In genomic region chr10:98450618-98451017, GRCh38 we compare ENCODE assay signal across 17 cellular contexts. TPM values are rescaled to one million over a fixed set of nuclear protein-coding genes. Genes with fewer than 3 reads are reported as not detected.
A peak's percentile ranks its signal among the peaks of the same experiment; 100 is the strongest.
DNase-seq lines count a peak whose midpoint lies in the region; ATAC-seq, FAIRE-seq and TF ChIP-seq lines count a peak whose summit lies in the region.
"Had no signal": no experiment of that assay in that cellular context is flagged by ENCODE, and none has a peak within 500 bp of the region (broad histone marks: within the 10 kb centered on the region; RNA-seq: fewer than 3 reads in every experiment).

No MANE protein-coding gene starts in this region.

- H3K4me3 ChIP-seq in small intestine (ENCODE audit: low read depth in 1 of 2, low read length in 2 of 2): no peak overlapping the region
- H3K4me3 ChIP-seq: GM23248 had no signal

- peak overlapping the region; percentile 16 for H3K27ac Mint-ChIP-seq in activated T-helper 17 cell treated with anti-CD3 and anti-CD28 coated beads, Interleukin-2, amount 50 U/mL, for 72 hours
- H3K27ac Mint-ChIP-seq in glutamatergic neuron (ENCODE audit: unreplicated experiment) (peak overlapping the region; percentile 50), nephron (no peak overlapping the region)
- H3K27ac Mint-ChIP-seq: CD4-positive, alpha-beta memory T cell had no signal

- TF ChIP-seq CTCF in glutamatergic neuron (IDR thresholded peaks at IDR 0.05; ENCODE audit: partially characterized antibody, unreplicated experiment) (no peak), nephron (IDR thresholded peaks at IDR 0.05; ENCODE audit: unreplicated experiment in 3 of 3) (no peak)

- H3K9me3 Mint-ChIP-seq in activated T-helper 17 cell treated with anti-CD3 and anti-CD28 coated beads, Interleukin-2, amount 50 U/mL, for 72 hours: no peaks in the 10 kb centered on the region
- peaks cover 9% of the 10 kb centered on the region for H3K9me3 Mint-ChIP-seq in glutamatergic neuron (ENCODE audit: unreplicated experiment)
- peaks cover 3% of the 10 kb centered on the region for H3K9me3 Mint-ChIP-seq in nephron
- H3K9me3 Mint-ChIP-seq: CD4-positive, alpha-beta memory T cell had no signal

- no peak for FAIRE-seq in small intestine (lab: Jason Lieb, UNC)
- FAIRE-seq: GM12892, H1 had no signal

- DNase-seq in glutamatergic neuron: no peak
- DNase-seq in small intestine: peak; percentile 25
- no peak for DNase-seq in NCI-H510A (lab: John Stamatoyannopoulos, UW)
- no peak for DNase-seq in activated CD8-positive, alpha-beta memory T cell treated with anti-CD3 and anti-CD28 coated beads, Interleukin-2, amount 50 U/mL, for 4 hours
- DNase-seq in stimulated activated CD4-positive, alpha-beta T cell treated with anti-CD3 and anti-CD28 coated beads, Interleukin-4, amount 100 ng/mL, for 24 hours: no peak
- DNase-seq: C1 segment of cervical spinal cord; Calu3; CD4-positive, alpha-beta memory T cell; COR-L47; DND-41; GM23248; H7; HCEC 1CT had no signal

- peaks cover 12% of the 10 kb centered on the region for H3K27me3 Mint-ChIP-seq in activated T-helper 17 cell treated with anti-CD3 and anti-CD28 coated beads, Interleukin-2, amount 50 U/mL, for 72 hours
- H3K27me3 Mint-ChIP-seq in glutamatergic neuron (ENCODE audit: unreplicated experiment) (peaks cover 2% of the 10 kb centered on the region), nephron (ENCODE audit: low read depth) (peaks cover 3% of the 10 kb centered on the region)

- no peaks in the 10 kb centered on the region for H3K36me3 ChIP-seq in small intestine (ENCODE audit: control insufficient read depth in 2 of 2, insufficient read depth in 2 of 2, low read length in 2 of 2)

- H3K4me1 Mint-ChIP-seq in activated T-helper 17 cell treated with anti-CD3 and anti-CD28 coated beads, Interleukin-2, amount 50 U/mL, for 72 hours: peaks cover 6% of the 10 kb centered on the region
- H3K4me1 Mint-ChIP-seq in glutamatergic neuron (ENCODE audit: low read depth, unreplicated experiment) (peaks cover 32% of the 10 kb centered on the region), nephron (peaks cover 6% of the 10 kb centered on the region)

- no peak for ATAC-seq in activated T-helper 17 cell treated with anti-CD3 and anti-CD28 coated beads, Interleukin-2, amount 50 U/mL, for 72 hours (replicated peaks)

- H3K4me1 ChIP-seq in small intestine (ENCODE audit: control insufficient read depth in 2 of 2, insufficient read depth in 1 of 2, low read depth in 1 of 2, low read length in 1 of 2): no peaks in the 10 kb centered on the region

- H3K36me3 Mint-ChIP-seq in activated T-helper 17 cell treated with anti-CD3 and anti-CD28 coated beads, Interleukin-2, amount 50 U/mL, for 72 hours (ENCODE audit: low read depth): peaks cover 7% of the 10 kb centered on the region
- no peaks in the 10 kb centered on the region for H3K36me3 Mint-ChIP-seq in glutamatergic neuron (ENCODE audit: unreplicated experiment)
- H3K36me3 Mint-ChIP-seq in nephron (ENCODE audit: low read depth): no peaks in the 10 kb centered on the region

- no peaks in the 10 kb centered on the region for H3K9me3 ChIP-seq in small intestine (ENCODE audit: control insufficient read depth, low read depth)

- H3K4me3 Mint-ChIP-seq in activated T-helper 17 cell treated with anti-CD3 and anti-CD28 coated beads, Interleukin-2, amount 50 U/mL, for 72 hours: no peak overlapping the region
- H3K4me3 Mint-ChIP-seq in glutamatergic neuron (ENCODE audit: unreplicated experiment) (peak overlapping the region; percentile 5), nephron (peak overlapping the region in 2 of 3 experiments; percentile 24 to 34)
- H3K4me3 Mint-ChIP-seq: CD4-positive, alpha-beta memory T cell had no signal

- H3K27me3 ChIP-seq in small intestine (ENCODE audit: control insufficient read depth in 2 of 2, insufficient read depth in 2 of 2, low read length in 2 of 2): no peaks in the 10 kb centered on the region

- WGBS in small intestine, 3 donors: 14 to 62% (median 35%) methylated on average over 1 of the region's 1 CpG

- no peak overlapping the region for H3K27ac ChIP-seq in small intestine (ENCODE audit: low read depth in 1 of 2, low read length in 1 of 2)
- H3K27ac ChIP-seq: GM23248 had no signal

RNA-seq across cellular contexts. Expression of gene HPS1, which starts 3.9 kb away (rescaled TPM):
- total RNA-seq in activated T-helper 17 cell treated with anti-CD3 and anti-CD28 coated beads, Interleukin-2, amount 50 U/mL, for 72 hours: 10 to 100 TPM; 49.1 to 56.9 TPM
- 34.4 TPM for total RNA-seq in glutamatergic neuron (ENCODE audit: unreplicated experiment)
- polyA plus RNA-seq in small intestine: 10 to 100 TPM; 47.5 to 83.2 (median 76.5) TPM

RNA-seq across cellular contexts. Expression of gene PYROXD2, which starts 35.6 kb away (rescaled TPM):
- total RNA-seq in activated T-helper 17 cell treated with anti-CD3 and anti-CD28 coated beads, Interleukin-2, amount 50 U/mL, for 72 hours: 1 to 10 TPM; 5.1 to 7.0 TPM
- total RNA-seq in glutamatergic neuron (ENCODE audit: unreplicated experiment): 5.5 TPM
- 1 to 10 TPM; 2.7 to 7.2 (median 4.6) TPM for polyA plus RNA-seq in small intestine

Comparison
In these comparisons a context has a peak if more than half of its experiments do, and no peak if none do; other contexts are left out.
1. H3K27ac Mint-ChIP-seq: peak in activated T-helper 17 cell treated with anti-CD3 and anti-CD28 coated beads, Interleukin-2, amount 50 U/mL, for 72 hours (single experiment) and glutamatergic neuron (single experiment); none in nephron (0 of 3).